ENCODE assay signal across 10 cellular contexts in the genomic region with DNA sequence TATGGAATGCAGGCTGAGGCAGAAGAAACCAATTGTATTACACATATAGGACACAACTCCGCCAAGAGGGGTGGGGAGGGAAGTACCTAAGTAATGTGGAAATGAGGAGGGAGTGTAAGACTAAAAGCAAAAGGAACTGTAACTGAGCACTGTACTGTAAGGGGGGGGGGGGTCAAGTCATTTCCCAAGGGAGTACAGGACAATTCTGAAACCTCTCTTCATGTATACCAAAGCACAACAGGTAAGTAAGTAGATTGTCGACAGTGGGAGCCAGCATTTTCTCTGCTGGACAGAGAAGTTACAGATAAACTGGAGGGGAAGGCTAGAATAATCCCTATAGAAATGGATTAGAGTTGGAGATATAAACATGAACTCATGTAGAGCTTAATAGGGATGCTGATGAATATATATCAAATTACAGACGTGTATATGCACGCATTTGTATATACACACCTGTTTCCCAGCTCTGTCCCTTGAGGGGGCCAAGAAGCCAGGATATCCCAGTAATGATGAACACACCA. TPM values are rescaled to one million over a fixed set of nuclear protein-coding genes. Genes with fewer than 3 reads are reported as not detected.
DNase-seq lines count a peak whose midpoint lies in the region; ATAC-seq and TF ChIP-seq lines count a peak whose summit lies in the region.
"Had no signal": no experiment of that assay in that cellular context is flagged by ENCODE, and none has a peak within 500 bp of the region (broad histone marks: within the 10 kb centered on the region; RNA-seq: fewer than 3 reads in every experiment).

No MANE protein-coding gene starts in this region.

- peak overlapping the region; percentile 65 for H3K27ac Mint-ChIP-seq in T-helper 1 cell treated with Interleukin-12 subunit alpha and Interleukin-12 subunit beta and Interleukin-4 antibody, amounts not matched to agents 30 μg/mL and 1 μg/mL, for 36 hours
- H3K27ac Mint-ChIP-seq in stimulated activated memory B cell treated with anti-CD40 and anti-IgM and Interleukin-4, amounts not matched to agents 10 μg/mL and 1 μg/mL and 100 μg/mL, for 72 hours, result peak overlapping the region; percentile 81

- no peak overlapping the region for H4K8ac ChIP-seq in mesendoderm (ENCODE audit: low read depth, low read length)

- H3K9me3 Mint-ChIP-seq in T-helper 1 cell treated with Interleukin-12 subunit alpha and Interleukin-12 subunit beta and Interleukin-4 antibody, amounts not matched to agents 30 μg/mL and 1 μg/mL, for 36 hours, result no peaks in the 10 kb centered on the region
- no peaks in the 10 kb centered on the region for H3K9me3 Mint-ChIP-seq in stimulated activated memory B cell treated with anti-CD40 and anti-IgM and Interleukin-4, amounts not matched to agents 10 μg/mL and 1 μg/mL and 100 μg/mL, for 72 hours

- H3K18ac ChIP-seq in mesendoderm (ENCODE audit: low read length), result no peak overlapping the region

- CTCF ChIA-PET in HEK293T (lab: Yijun Ruan, JAX), result interaction anchor here (0.6 to 1.1 kb wide), 2 partner anchors 12 to 83 kb away, joined by 3 to 7 read pairs; no protein-coding TSS in a partner anchor

- H2AK5ac ChIP-seq in mesendoderm (ENCODE audit: low read length), result no peak overlapping the region

- H3K56ac ChIP-seq in mesendoderm (ENCODE audit: low read length), result no peak overlapping the region

- peak overlapping the region; percentile 1 for H3K27ac ChIP-seq in effector memory CD4-positive, alpha-beta T cell (ENCODE audit: insufficient read depth, low read length, poor library complexity, severe bottlenecking)
- no peak overlapping the region for H3K27ac ChIP-seq in mesendoderm (ENCODE audit: low read depth, low read length)

- H3K9ac ChIP-seq in mesendoderm (ENCODE audit: low read length), result no peak overlapping the region

- POLR2A ChIA-PET in HEK293T (lab: Yijun Ruan, JAX), result interaction anchor here (1.4 kb wide), 1 partner anchor 63 kb away, joined by 9 read pairs; no protein-coding TSS in a partner anchor

- H2BK15ac ChIP-seq in mesendoderm (replicated peaks; ENCODE audit: low read depth), result no peak overlapping the region

- H3K4ac ChIP-seq in mesendoderm (ENCODE audit: low read depth, low read length), result no peak overlapping the region

- no peaks in the 10 kb centered on the region for H3K36me3 ChIP-seq in effector memory CD4-positive, alpha-beta T cell (ENCODE audit: control insufficient read depth, insufficient read depth, low read length)
- peaks cover 6% of the 10 kb centered on the region for H3K36me3 ChIP-seq in mesendoderm (ENCODE audit: control insufficient read depth, insufficient read depth, low read length)

- peak; percentile 68 for ATAC-seq in stimulated activated memory B cell treated with anti-CD40 and anti-IgM and Interleukin-4, amounts not matched to agents 10 μg/mL and 1 μg/mL and 100 μg/mL, for 72 hours
- ATAC-seq in HG03520 (IDR thresholded peaks at IDR 0.05; ENCODE audit: unreplicated experiment), result no peak

- no peak overlapping the region for H4K5ac ChIP-seq in mesendoderm (ENCODE audit: low read length)

- H3K4me3 ChIP-seq in effector memory CD4-positive, alpha-beta T cell (ENCODE audit: insufficient read depth, low read depth, low read length, poor library complexity, severe bottlenecking), result no peak overlapping the region
- H3K4me3 ChIP-seq in mesendoderm (ENCODE audit: low read length), result no peak overlapping the region

- peaks cover 64% of the 10 kb centered on the region for H3K4me1 Mint-ChIP-seq in T-helper 1 cell treated with Interleukin-12 subunit alpha and Interleukin-12 subunit beta and Interleukin-4 antibody, amounts not matched to agents 30 μg/mL and 1 μg/mL, for 36 hours (ENCODE audit: low read depth)
- peaks cover 86% of the 10 kb centered on the region for H3K4me1 Mint-ChIP-seq in stimulated activated memory B cell treated with anti-CD40 and anti-IgM and Interleukin-4, amounts not matched to agents 10 μg/mL and 1 μg/mL and 100 μg/mL, for 72 hours

- H3K27me3 Mint-ChIP-seq in T-helper 1 cell treated with Interleukin-12 subunit alpha and Interleukin-12 subunit beta and Interleukin-4 antibody, amounts not matched to agents 30 μg/mL and 1 μg/mL, for 36 hours (ENCODE audit: low read depth), result no peaks in the 10 kb centered on the region
- no peaks in the 10 kb centered on the region for H3K27me3 Mint-ChIP-seq in stimulated activated memory B cell treated with anti-CD40 and anti-IgM and Interleukin-4, amounts not matched to agents 10 μg/mL and 1 μg/mL and 100 μg/mL, for 72 hours

- H3K4me3 Mint-ChIP-seq in T-helper 1 cell treated with Interleukin-12 subunit alpha and Interleukin-12 subunit beta and Interleukin-4 antibody, amounts not matched to agents 30 μg/mL and 1 μg/mL, for 36 hours, result peak overlapping the region; percentile 26
- peak overlapping the region; percentile 19 for H3K4me3 Mint-ChIP-seq in stimulated activated memory B cell treated with anti-CD40 and anti-IgM and Interleukin-4, amounts not matched to agents 10 μg/mL and 1 μg/mL and 100 μg/mL, for 72 hours

- DNase-seq in T-helper 1 cell (no peak), NCI-H2171 treated with DMSO at 0.1 percent for 48 hours (lab: John Stamatoyannopoulos, UW) (peak; percentile 74), mesendoderm (no peak), HEK293T (ENCODE audit: extremely low spot score) (no peak)
- DNase-seq in effector memory CD4-positive, alpha-beta T cell, result no peak
- DNase-seq: NCI-H1694, T1000 had no signal

- no peak overlapping the region for H2BK120ac ChIP-seq in mesendoderm (ENCODE audit: low read depth, low read length)

- WGBS in mesendoderm (ENCODE audit: extremely low coverage, insufficient coverage, low lambda C conversion rate), result no CpG with 5 or more reads among the region's 4 CpGs

- no peaks in the 10 kb centered on the region for H3K9me3 ChIP-seq in effector memory CD4-positive, alpha-beta T cell (ENCODE audit: control insufficient read depth, low read length)

- H2BK5ac ChIP-seq in mesendoderm (ENCODE audit: low read length), result no peak overlapping the region

- no peaks in the 10 kb centered on the region for H3K79me1 ChIP-seq in mesendoderm (ENCODE audit: low read length)

- no peak overlapping the region for H3K4me2 ChIP-seq in mesendoderm (ENCODE audit: low read length)

- peaks cover 20% of the 10 kb centered on the region for H3K36me3 Mint-ChIP-seq in T-helper 1 cell treated with Interleukin-12 subunit alpha and Interleukin-12 subunit beta and Interleukin-4 antibody, amounts not matched to agents 30 μg/mL and 1 μg/mL, for 36 hours (ENCODE audit: low read depth)
- H3K36me3 Mint-ChIP-seq in stimulated activated memory B cell treated with anti-CD40 and anti-IgM and Interleukin-4, amounts not matched to agents 10 μg/mL and 1 μg/mL and 100 μg/mL, for 72 hours, result peaks cover 20% of the 10 kb centered on the region

- H3K79me2 ChIP-seq in mesendoderm (ENCODE audit: control insufficient read depth, insufficient read depth, low read length), result peaks cover 95% of the 10 kb centered on the region

- H3K4me1 ChIP-seq in effector memory CD4-positive, alpha-beta T cell (ENCODE audit: control insufficient read depth, insufficient read depth, low read length, poor library complexity, severe bottlenecking), result peaks cover 40% of the 10 kb centered on the region
- peaks cover 20% of the 10 kb centered on the region for H3K4me1 ChIP-seq in mesendoderm (ENCODE audit: control insufficient read depth, low read depth, low read length)

- H3K23ac ChIP-seq in mesendoderm (ENCODE audit: low read length), result no peak overlapping the region

- H3K27me3 ChIP-seq in effector memory CD4-positive, alpha-beta T cell (replicated peaks; ENCODE audit: control insufficient read depth, insufficient read depth, low read length, poor library complexity, severe bottlenecking), result no peaks in the 10 kb centered on the region
- H3K27me3 ChIP-seq in mesendoderm (ENCODE audit: insufficient read depth, low read length, poor library complexity), result no peaks in the 10 kb centered on the region

TF ChIP-seq in HEK293T, 16 proteins besides CTCF, POLR2A, EP300 and RAD21:
- no peak for TF ChIP-seq BHLHE40 (IDR thresholded peaks at IDR 0.05; ENCODE audit: borderline replicate concordance)
- TF ChIP-seq NFRKB (IDR thresholded peaks at IDR 0.05), result no peak
- TF ChIP-seq ZNF384 (IDR thresholded peaks at IDR 0.05), result no peak
- no peak for TF ChIP-seq SUZ12 (IDR thresholded peaks at IDR 0.05)
- TF ChIP-seq FOXM1 (IDR thresholded peaks at IDR 0.05; ENCODE audit: borderline replicate concordance), result no peak
- TF ChIP-seq ELF4 (IDR thresholded peaks at IDR 0.05), result no peak
- no peak for TF ChIP-seq LEF1 (IDR thresholded peaks at IDR 0.05; ENCODE audit: borderline replicate concordance)
- no peak for TF ChIP-seq ARNT (IDR thresholded peaks at IDR 0.05)
- TF ChIP-seq FOXK2 (IDR thresholded peaks at IDR 0.05), result no peak
- TF ChIP-seq SP1 (IDR thresholded peaks at IDR 0.05), result no peak
- TF ChIP-seq, protein P1, sequence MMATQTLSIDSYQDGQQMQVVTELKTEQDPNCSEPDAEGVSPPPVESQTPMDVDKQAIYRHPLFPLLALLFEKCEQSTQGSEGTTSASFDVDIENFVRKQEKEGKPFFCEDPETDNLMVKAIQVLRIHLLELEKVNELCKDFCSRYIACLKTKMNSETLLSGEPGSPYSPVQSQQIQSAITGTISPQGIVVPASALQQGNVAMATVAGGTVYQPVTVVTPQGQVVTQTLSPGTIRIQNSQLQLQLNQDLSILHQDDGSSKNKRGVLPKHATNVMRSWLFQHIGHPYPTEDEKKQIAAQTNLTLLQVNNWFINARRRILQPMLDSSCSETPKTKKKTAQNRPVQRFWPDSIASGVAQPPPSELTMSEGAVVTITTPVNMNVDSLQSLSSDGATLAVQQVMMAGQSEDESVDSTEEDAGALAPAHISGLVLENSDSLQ (IDR thresholded peaks at IDR 0.05), result no peak
- TF ChIP-seq TARDBP (IDR thresholded peaks at IDR 0.05), result no peak
- TF ChIP-seq CTBP1 (IDR thresholded peaks at IDR 0.05; ENCODE audit: borderline replicate concordance), result no peak
- TF ChIP-seq HDGF (IDR thresholded peaks at IDR 0.05; ENCODE audit: borderline replicate concordance), result no peak
- no peak for TF ChIP-seq FOXA1 (IDR thresholded peaks at IDR 0.05)
- no peak for TF ChIP-seq L3MBTL2 (conservative IDR thresholded peaks at IDR 0.05)
TF ChIP-seq in HEK293T: peak in this region for 0.

RNA-seq across cellular contexts. Expression of a gene that starts 6.4 kb away (rescaled TPM):
- polyA plus RNA-seq in mesendoderm (2013, experiment 1 of 2), result 221 TPM
- 204 TPM for polyA plus RNA-seq in mesendoderm (2013, experiment 2 of 2)
